32 cellular contexts compared by ENCODE assay signal in genomic region chr17:74953129-74953687, GRCh38. TPM values are rescaled to one million over a fixed set of nuclear protein-coding genes. Genes with fewer than 3 reads are reported as not detected.
"Had no signal": no experiment of that assay in that cellular context is flagged by ENCODE, and none has a peak within 500 bp of the region (broad histone marks: within the 10 kb centered on the region; RNA-seq: fewer than 3 reads in every experiment).

No MANE protein-coding gene starts in this region.

- H3K4me1 Mint-ChIP-seq: activated CD4-positive, alpha-beta T cell treated with anti-CD3 and anti-CD28 coated beads for 36 hours; activated CD8-positive, alpha-beta memory T cell treated with anti-CD3 and anti-CD28 coated beads, Interleukin-2, amount 10 ng/mL, durations not matched to agents 7 days and 5 days; neural crest cell; T-helper 17 cell had no signal

- H3K36me3 Mint-ChIP-seq: activated CD8-positive, alpha-beta memory T cell treated with anti-CD3 and anti-CD28 coated beads, Interleukin-2, amount 10 ng/mL, durations not matched to agents 7 days and 5 days; type B pancreatic cell had no signal

- H3K4me3 Mint-ChIP-seq: activated CD4-positive, alpha-beta T cell treated with anti-CD3 and anti-CD28 coated beads for 36 hours; activated CD8-positive, alpha-beta memory T cell treated with anti-CD3 and anti-CD28 coated beads, Interleukin-2, amount 10 ng/mL, durations not matched to agents 7 days and 5 days; activated CD8-positive, alpha-beta T cell treated with anti-CD3 and anti-CD28 coated beads, Interleukin-2, amount 10 ng/mL, durations not matched to agents 7 days and 5 days; activated naive CD8-positive, alpha-beta T cell; effector memory CD8-positive, alpha-beta T cell; mesothelial cell of epicardium; neural crest cell; T-helper 17 cell; type B pancreatic cell had no signal

- H3K9me3 ChIP-seq: body of pancreas, gastroesophageal sphincter, thoracic aorta, uterus had no signal

- H3K4me3 ChIP-seq: body of pancreas, gastroesophageal sphincter, thoracic aorta, uterus had no signal

- DNase-seq: activated CD4-positive, alpha-beta T cell treated with anti-CD3 and anti-CD28 coated beads for 36 hours; activated CD4-positive, CD25-positive, alpha-beta regulatory T cell; activated CD8-positive, alpha-beta memory T cell treated with anti-CD3 and anti-CD28 coated beads, Interleukin-2, amount 10 ng/mL, durations not matched to agents 7 days and 5 days; activated CD8-positive, alpha-beta T cell treated with anti-CD3 and anti-CD28 coated beads, Interleukin-2, amount 10 ng/mL, durations not matched to agents 7 days and 5 days; activated naive CD4-positive, alpha-beta T cell; activated T-cell treated with anti-CD3 and anti-CD28 coated beads, Interleukin-2, amount 50 U/mL, for 48 hours; aorta; body of pancreas; effector memory CD8-positive, alpha-beta T cell; hippocampal formation; left cardiac atrium; naive thymus-derived CD8-positive, alpha-beta T cell; occipital lobe; stimulated activated CD4-positive, alpha-beta T cell treated with anti-CD3 and anti-CD28 coated beads, Interleukin-2, amount 100 ng/mL, for 48 hours; stimulated activated naive CD8-positive, alpha-beta T cell treated with anti-CD3 and anti-CD28 coated beads, Interleukin-15, Interleukin-2, amounts not matched to agents 100 U/mL and 50 U/mL, for 24 hours; SW 1271; T-helper 17 cell; T1000; uterus had no signal

- H3K36me3 ChIP-seq: thoracic aorta, uterus had no signal

- H3K27ac Mint-ChIP-seq: activated CD4-positive, alpha-beta T cell treated with anti-CD3 and anti-CD28 coated beads for 36 hours; activated CD8-positive, alpha-beta memory T cell treated with anti-CD3 and anti-CD28 coated beads, Interleukin-2, amount 10 ng/mL, durations not matched to agents 7 days and 5 days; activated CD8-positive, alpha-beta T cell treated with anti-CD3 and anti-CD28 coated beads, Interleukin-2, amount 10 ng/mL, durations not matched to agents 7 days and 5 days; activated naive CD8-positive, alpha-beta T cell; mesothelial cell of epicardium; naive thymus-derived CD8-positive, alpha-beta T cell; T-helper 17 cell; type B pancreatic cell had no signal

- H3K27me3 ChIP-seq: body of pancreas, uterus had no signal

- H3K27ac ChIP-seq: body of pancreas, gastroesophageal sphincter, thoracic aorta, uterus had no signal

- H3K9me3 Mint-ChIP-seq: effector memory CD8-positive, alpha-beta T cell; mesothelial cell of epicardium; naive thymus-derived CD8-positive, alpha-beta T cell; neural crest cell; type B pancreatic cell had no signal

- ATAC-seq: activated CD4-positive, alpha-beta T cell treated with anti-CD3 and anti-CD28 coated beads for 36 hours; activated CD8-positive, alpha-beta memory T cell treated with anti-CD3 and anti-CD28 coated beads, Interleukin-2, amount 10 ng/mL, durations not matched to agents 7 days and 5 days; activated CD8-positive, alpha-beta T cell treated with anti-CD3 and anti-CD28 coated beads, Interleukin-2, amount 10 ng/mL, durations not matched to agents 7 days and 5 days; body of pancreas; effector memory CD8-positive, alpha-beta T cell; gastroesophageal sphincter; left cardiac atrium; naive thymus-derived CD8-positive, alpha-beta T cell; right cardiac atrium; stimulated activated naive CD8-positive, alpha-beta T cell treated with anti-CD3 and anti-CD28 coated beads, Interleukin-15, Interleukin-2, amounts not matched to agents 100 U/mL and 50 U/mL, for 24 hours; T-helper 17 cell had no signal

- H3K4me1 ChIP-seq: body of pancreas, uterus had no signal

- H3K27me3 Mint-ChIP-seq: activated CD4-positive, alpha-beta T cell treated with anti-CD3 and anti-CD28 coated beads for 36 hours; activated CD8-positive, alpha-beta memory T cell treated with anti-CD3 and anti-CD28 coated beads, Interleukin-2, amount 10 ng/mL, durations not matched to agents 7 days and 5 days; activated naive CD8-positive, alpha-beta T cell had no signal

- FAIRE-seq: colon, keratinocyte had no signal

RNA-seq across cellular contexts. Expression of gene OTOP3, which starts 17.5 kb away (rescaled TPM):
- total RNA-seq: activated CD4-positive, alpha-beta T cell treated with anti-CD3 and anti-CD28 coated beads for 36 hours; activated CD8-positive, alpha-beta memory T cell treated with anti-CD3 and anti-CD28 coated beads, Interleukin-2, amount 10 ng/mL, durations not matched to agents 7 days and 5 days; activated CD8-positive, alpha-beta T cell treated with anti-CD3 and anti-CD28 coated beads, Interleukin-2, amount 10 ng/mL, durations not matched to agents 7 days and 5 days; aorta; dermis microvascular lymphatic vessel endothelial cell; fibroblast of lung; fibroblast of villous mesenchyme; left cardiac atrium; mesothelial cell of epicardium; naive thymus-derived CD8-positive, alpha-beta T cell; neural crest cell; occipital lobe; right cardiac atrium; T-helper 17 cell; thoracic aorta; uterus had no signal
- polyA plus RNA-seq: fibroblast of lung; naive thymus-derived CD8-positive, alpha-beta T cell; right cardiac atrium had no signal

RNA-seq across cellular contexts. Expression of gene HID1, which starts 19.4 kb away (rescaled TPM):
- total RNA-seq: activated CD8-positive, alpha-beta memory T cell treated with anti-CD3 and anti-CD28 coated beads, Interleukin-2, amount 10 ng/mL, durations not matched to agents 7 days and 5 days had no signal

RNA-seq across cellular contexts. Expression of gene OTOP2, which starts 29.1 kb away (rescaled TPM):
- total RNA-seq: activated CD4-positive, alpha-beta T cell treated with anti-CD3 and anti-CD28 coated beads for 36 hours; activated CD8-positive, alpha-beta memory T cell treated with anti-CD3 and anti-CD28 coated beads, Interleukin-2, amount 10 ng/mL, durations not matched to agents 7 days and 5 days; activated CD8-positive, alpha-beta T cell treated with anti-CD3 and anti-CD28 coated beads, Interleukin-2, amount 10 ng/mL, durations not matched to agents 7 days and 5 days; aorta; body of pancreas; dermis microvascular lymphatic vessel endothelial cell; fibroblast of lung; fibroblast of villous mesenchyme; gastroesophageal sphincter; left cardiac atrium; lower leg skin; mesothelial cell of epicardium; naive thymus-derived CD8-positive, alpha-beta T cell; neural crest cell; occipital lobe; right cardiac atrium; T-helper 17 cell; thoracic aorta had no signal
- polyA plus RNA-seq: fibroblast of lung; keratinocyte; naive thymus-derived CD8-positive, alpha-beta T cell; right cardiac atrium had no signal

RNA-seq across cellular contexts. Expression of gene USH1G, which starts 30.2 kb away (rescaled TPM):
- total RNA-seq: activated CD4-positive, alpha-beta T cell treated with anti-CD3 and anti-CD28 coated beads for 36 hours; activated CD8-positive, alpha-beta memory T cell treated with anti-CD3 and anti-CD28 coated beads, Interleukin-2, amount 10 ng/mL, durations not matched to agents 7 days and 5 days; activated CD8-positive, alpha-beta T cell treated with anti-CD3 and anti-CD28 coated beads, Interleukin-2, amount 10 ng/mL, durations not matched to agents 7 days and 5 days; aorta; dermis microvascular lymphatic vessel endothelial cell; fibroblast of lung; fibroblast of villous mesenchyme; gastroesophageal sphincter; naive thymus-derived CD8-positive, alpha-beta T cell; neural crest cell; T-helper 17 cell; thoracic aorta had no signal
- polyA plus RNA-seq: fibroblast of lung; naive thymus-derived CD8-positive, alpha-beta T cell had no signal

RNA-seq across cellular contexts. Expression of gene CDR2L, which starts 34.2 kb away (rescaled TPM):
- polyA plus RNA-seq: naive thymus-derived CD8-positive, alpha-beta T cell had no signal
